In genomic region chr16:80263848-80264694, GRCh38 we compare ENCODE assay signal across 30 cellular contexts.
"Had no signal": no experiment of that assay in that cellular context is flagged by ENCODE, and none has a peak within 500 bp of the region (broad histone marks: within the 10 kb centered on the region; RNA-seq: fewer than 3 reads in every experiment).

No MANE protein-coding gene starts in this region.

- DNase-seq: activated B cell treated with CpG ODN at 0.5 μM for 24 hours; activated CD4-positive, alpha-beta T cell treated with anti-CD3 and anti-CD28 coated beads, Interleukin-2, amount 50 U/mL, for 4 hours; activated CD8-positive, alpha-beta memory T cell treated with anti-CD3 and anti-CD28 coated beads, Interleukin-2, amount 50 U/mL, for 4 hours; activated naive CD4-positive, alpha-beta T cell; activated T-cell treated with anti-CD3 and anti-CD28 coated beads, Interleukin-2, amount 50 U/mL, for 24 hours; dermis blood vessel endothelial cell; effector CD4-positive, alpha-beta T cell; gastrocnemius medialis; glutamatergic neuron; hippocampal formation; kidney; left colon; naive B cell; occipital lobe; psoas muscle; sigmoid colon; small intestine; stimulated activated CD4-positive, alpha-beta T cell treated with anti-CD3 and anti-CD28 coated beads, Interleukin-1b, Interleukin-23, amount 100 ng/mL, for 48 hours; stimulated activated CD4-positive, alpha-beta T cell treated with anti-CD3 and anti-CD28 coated beads, Interleukin-4, amount 100 ng/mL, for 4 hours; stimulated activated CD8-positive, alpha-beta memory T cell treated with anti-CD3 and anti-CD28 coated beads, Interleukin-4, amount 100 ng/mL, for 48 hours; stimulated activated naive B cell treated with anti-CD40 and anti-IgM and Interleukin-4, amounts not matched to agents 10 μg/mL and 1 μg/mL and 100 μg/mL, for 72 hours; T-helper 1 cell had no signal

- H3K4me1 ChIP-seq: gastrocnemius medialis, parathyroid adenoma, psoas muscle, sigmoid colon, tibial nerve had no signal

- H3K4me1 Mint-ChIP-seq: activated B cell treated with CpG ODN at 0.5 μM for 24 hours; mesothelial cell of epicardium; naive B cell; stimulated activated naive B cell treated with anti-CD40 and anti-IgM and Interleukin-4, amounts not matched to agents 10 μg/mL and 1 μg/mL and 100 μg/mL, for 72 hours had no signal

- H3K79me2 ChIP-seq: parathyroid adenoma had no signal

- ATAC-seq: gastrocnemius medialis; left colon; psoas muscle; stimulated activated naive B cell treated with anti-CD40 and anti-IgM and Interleukin-4, amounts not matched to agents 10 μg/mL and 1 μg/mL and 100 μg/mL, for 72 hours had no signal

- H2AFZ ChIP-seq: neural progenitor cell, parathyroid adenoma had no signal

- H3K4me3 ChIP-seq: gastrocnemius medialis, neural progenitor cell, psoas muscle, sigmoid colon, tibial nerve had no signal

- H3K27ac Mint-ChIP-seq: activated B cell treated with CpG ODN at 0.5 μM for 24 hours; activated naive CD4-positive, alpha-beta T cell treated with anti-CD3 and anti-CD28 coated beads, Interleukin-2, amount 50 U/mL, for 72 hours; activated T-cell treated with anti-CD3 and anti-CD28 coated beads, Interleukin-2, amount 50 U/mL, for 24 hours; immature natural killer cell; mesothelial cell of epicardium; naive B cell; neural progenitor cell; stimulated activated naive B cell treated with anti-CD40 and anti-IgM and Interleukin-4, amounts not matched to agents 10 μg/mL and 1 μg/mL and 100 μg/mL, for 72 hours; T-helper 2 cell treated with Interferon-gamma antibody and Interleukin-4, amounts not matched to agents 5 μg/mL and 100 μg/mL, for 36 hours had no signal

- H3K36me3 ChIP-seq: gastrocnemius medialis, neural progenitor cell, sigmoid colon, tibial nerve had no signal

- H3K9me3 ChIP-seq: gastrocnemius medialis, psoas muscle, sigmoid colon, tibial nerve had no signal

- H3K4me3 Mint-ChIP-seq: activated B cell treated with CpG ODN at 0.5 μM for 24 hours; activated T-cell treated with anti-CD3 and anti-CD28 coated beads, Interleukin-2, amount 50 U/mL, for 24 hours; immature natural killer cell; mesothelial cell of epicardium; naive B cell; neural progenitor cell; stimulated activated naive B cell treated with anti-CD40 and anti-IgM and Interleukin-4, amounts not matched to agents 10 μg/mL and 1 μg/mL and 100 μg/mL, for 72 hours; T-helper 2 cell treated with Interferon-gamma antibody and Interleukin-4, amounts not matched to agents 5 μg/mL and 100 μg/mL, for 36 hours had no signal

- H3K27me3 ChIP-seq: gastrocnemius medialis, neural progenitor cell, sigmoid colon, tibial nerve had no signal

- H3K4me2 ChIP-seq: neural progenitor cell had no signal

- H3K9me3 Mint-ChIP-seq: activated B cell treated with CpG ODN at 0.5 μM for 24 hours; activated naive CD4-positive, alpha-beta T cell treated with anti-CD3 and anti-CD28 coated beads, Interleukin-2, amount 50 U/mL, for 72 hours; activated T-cell treated with anti-CD3 and anti-CD28 coated beads, Interleukin-2, amount 50 U/mL, for 24 hours; mesothelial cell of epicardium; neural progenitor cell; stimulated activated naive B cell treated with anti-CD40 and anti-IgM and Interleukin-4, amounts not matched to agents 10 μg/mL and 1 μg/mL and 100 μg/mL, for 72 hours; T-helper 2 cell treated with Interferon-gamma antibody and Interleukin-4, amounts not matched to agents 5 μg/mL and 100 μg/mL, for 36 hours had no signal

- H3K27ac ChIP-seq: epithelial cell of prostate, gastrocnemius medialis, neural progenitor cell, parathyroid adenoma, psoas muscle, sigmoid colon, tibial nerve had no signal
